ENCODE assay signal across 8 cellular contexts in the genomic region with DNA sequence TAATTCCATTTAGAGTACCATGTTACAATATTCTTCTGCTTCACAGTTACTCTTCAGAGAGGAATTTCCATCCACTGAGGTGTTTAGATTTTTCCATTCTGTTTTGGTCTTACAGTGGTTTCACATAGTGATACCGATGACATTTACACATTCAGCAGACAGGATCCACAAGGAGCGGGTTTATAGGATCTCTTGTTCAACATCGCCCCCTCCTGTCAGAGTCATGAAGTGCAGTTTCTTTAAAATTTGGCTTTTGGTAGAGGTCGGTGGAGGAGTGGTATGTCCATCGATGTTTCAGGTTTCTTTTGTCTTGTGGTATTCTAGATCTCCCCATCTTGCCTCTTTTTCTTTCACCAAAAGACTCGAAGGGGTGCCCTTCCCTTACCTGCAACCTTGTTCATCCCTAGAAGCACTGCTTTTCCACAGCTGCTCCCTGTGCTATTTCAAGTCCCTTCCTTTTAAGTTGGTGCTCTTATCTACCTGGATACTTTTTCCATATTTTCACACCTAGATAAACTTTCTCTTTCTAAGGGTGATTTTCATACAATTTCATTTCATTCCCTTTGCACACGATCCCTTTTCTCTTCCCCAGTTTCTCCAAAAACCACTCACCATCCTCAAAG.
A peak's percentile ranks its signal among the peaks of the same experiment; 100 is the strongest.
DNase-seq lines count a peak whose midpoint lies in the region; ATAC-seq and TF ChIP-seq lines count a peak whose summit lies in the region.

No MANE protein-coding gene starts in this region.

- peak; percentile 59 for DNase-seq in activated naive CD4-positive, alpha-beta T cell treated with anti-CD3 and anti-CD28 coated beads for 36 hours
- DNase-seq in activated naive CD4-positive, alpha-beta T cell treated with anti-CD3 and anti-CD28 coated beads, Interleukin-2, amount 50 U/mL, for 16 hours, result no peak
- DNase-seq in NB4 (ENCODE audit: low read depth) (peak; percentile 88), SKM-1 (lab: John Stamatoyannopoulos, UW; ENCODE audit: unreplicated experiment) (peak; percentile 15), coronary artery (ENCODE audit: low spot score) (no peak), left lobe of liver (ENCODE audit: low spot score) (peak; percentile 57)
- DNase-seq in stimulated activated naive B cell treated with anti-CD40 and anti-IgM and Interleukin-4, amounts not matched to agents 10 μg/mL and 1 μg/mL and 100 μg/mL, for 72 hours, result peak; percentile 27

- peak; percentile 98 for TF ChIP-seq CTCF in NB4 (IDR thresholded peaks at IDR 0.05; ENCODE audit: low read depth, low read length)
- peak; percentile 58 for TF ChIP-seq CTCF in coronary artery (IDR thresholded peaks at IDR 0.05)

- CTCF ChIA-PET in activated naive CD4-positive, alpha-beta T cell treated with anti-CD3 and anti-CD28 coated beads for 36 hours (lab: Charles Lee), result interaction anchor here (0.7 to 1.5 kb wide), 8 partner anchors 10 to 1088 kb away, joined by 3 to 9 read pairs (median 3); no protein-coding TSS in a partner anchor

- H3K4me1 Mint-ChIP-seq in activated naive CD4-positive, alpha-beta T cell treated with anti-CD3 and anti-CD28 coated beads for 36 hours (ENCODE audit: low read depth), result no peaks in the 10 kb centered on the region
- H3K4me1 Mint-ChIP-seq in stimulated activated naive B cell treated with anti-CD40 and anti-IgM and Interleukin-4, amounts not matched to agents 10 μg/mL and 1 μg/mL and 100 μg/mL, for 72 hours, result peaks cover 0 to 5% of the 10 kb centered on the region in 2 donors

- peak; percentile 83 for ATAC-seq in left lobe of liver
- peak in 1 of 2 donors; percentile 65 for ATAC-seq in stimulated activated naive B cell treated with anti-CD40 and anti-IgM and Interleukin-4, amounts not matched to agents 10 μg/mL and 1 μg/mL and 100 μg/mL, for 72 hours (replicated peaks)
- ATAC-seq in GM21447 (IDR thresholded peaks at IDR 0.05; ENCODE audit: unreplicated experiment), result no peak

- peaks cover 58% of the 10 kb centered on the region for H3K36me3 Mint-ChIP-seq in activated naive CD4-positive, alpha-beta T cell treated with anti-CD3 and anti-CD28 coated beads for 36 hours (ENCODE audit: low read depth)
- H3K36me3 Mint-ChIP-seq in stimulated activated naive B cell treated with anti-CD40 and anti-IgM and Interleukin-4, amounts not matched to agents 10 μg/mL and 1 μg/mL and 100 μg/mL, for 72 hours, result peaks cover 46 to 66% of the 10 kb centered on the region in 2 donors

- intact Hi-C loops in activated naive CD4-positive, alpha-beta T cell treated with anti-CD3 and anti-CD28 coated beads for 36 hours (cut with micrococcal nuclease), result loop anchor here (1.0 to 2.0 kb wide), 3 partner anchors 217 to 554 kb away; no protein-coding TSS in a partner anchor

- H3K4me3 ChIP-seq in NB4 (ENCODE audit: low read depth, low read length) (no peak overlapping the region), coronary artery (no peak overlapping the region)

- no peak overlapping the region for H3K27ac Mint-ChIP-seq in activated naive CD4-positive, alpha-beta T cell treated with anti-CD3 and anti-CD28 coated beads for 36 hours
- H3K27ac Mint-ChIP-seq in stimulated activated naive B cell treated with anti-CD40 and anti-IgM and Interleukin-4, amounts not matched to agents 10 μg/mL and 1 μg/mL and 100 μg/mL, for 72 hours, result no peak overlapping the region

- H3K4me3 Mint-ChIP-seq in activated naive CD4-positive, alpha-beta T cell treated with anti-CD3 and anti-CD28 coated beads for 36 hours, result no peak overlapping the region
- H3K4me3 Mint-ChIP-seq in stimulated activated naive B cell treated with anti-CD40 and anti-IgM and Interleukin-4, amounts not matched to agents 10 μg/mL and 1 μg/mL and 100 μg/mL, for 72 hours, result no peak overlapping the region

- H3K27ac ChIP-seq in coronary artery, result no peak overlapping the region

- peaks cover 7% of the 10 kb centered on the region for H3K9me3 Mint-ChIP-seq in activated naive CD4-positive, alpha-beta T cell treated with anti-CD3 and anti-CD28 coated beads for 36 hours
- H3K9me3 Mint-ChIP-seq in stimulated activated naive B cell treated with anti-CD40 and anti-IgM and Interleukin-4, amounts not matched to agents 10 μg/mL and 1 μg/mL and 100 μg/mL, for 72 hours, result peaks cover 0 to 3% of the 10 kb centered on the region in 2 donors

- no peak for TF ChIP-seq POLR2A in NB4 (IDR thresholded peaks at IDR 0.05; ENCODE audit: extremely low read depth, insufficient read length)

- no peaks in the 10 kb centered on the region for H3K27me3 Mint-ChIP-seq in activated naive CD4-positive, alpha-beta T cell treated with anti-CD3 and anti-CD28 coated beads for 36 hours (ENCODE audit: low read depth)
- H3K27me3 Mint-ChIP-seq in stimulated activated naive B cell treated with anti-CD40 and anti-IgM and Interleukin-4, amounts not matched to agents 10 μg/mL and 1 μg/mL and 100 μg/mL, for 72 hours, result no peaks in the 10 kb centered on the region

Comparison
In these comparisons a context has a peak if more than half of its experiments do, and no peak if none do; other contexts are left out.
1. DNase-seq: peak in activated naive CD4-positive, alpha-beta T cell treated with anti-CD3 and anti-CD28 coated beads for 36 hours (single experiment), NB4 (single experiment), SKM-1 (single experiment), left lobe of liver (single experiment) and stimulated activated naive B cell treated with anti-CD40 and anti-IgM and Interleukin-4, amounts not matched to agents 10 μg/mL and 1 μg/mL and 100 μg/mL, for 72 hours (single experiment); none in activated naive CD4-positive, alpha-beta T cell treated with anti-CD3 and anti-CD28 coated beads, Interleukin-2, amount 50 U/mL, for 16 hours (single experiment) and coronary artery (single experiment).